Comparison of ENCODE assay signal across 8 cellular contexts in genomic region chr5:157511656-157512644, GRCh38. TPM values are rescaled to one million over a fixed set of nuclear protein-coding genes. Genes with fewer than 3 reads are reported as not detected.
A peak's percentile ranks its signal among the peaks of the same experiment; 100 is the strongest.
DNase-seq lines count a peak whose midpoint lies in the region; ATAC-seq and TF ChIP-seq lines count a peak whose summit lies in the region.

No MANE protein-coding gene starts in this region.

- H3K36me3 ChIP-seq in heart left ventricle, result peaks cover 0 to 70% (median 33%) of the 10 kb centered on the region in 9 donors
- H3K36me3 ChIP-seq in rectal smooth muscle tissue (ENCODE audit: control insufficient read depth, insufficient read depth, low read length), result peaks cover 4% of the 10 kb centered on the region

- no peak for TF ChIP-seq POLR2A in heart left ventricle (IDR thresholded peaks at IDR 0.05)

- H3K9ac ChIP-seq in rectal smooth muscle tissue (ENCODE audit: low read length), result no peak overlapping the region

- H3K4me3 ChIP-seq in heart left ventricle (peak overlapping the region in 1 of 12 donors; percentile 7), rectal smooth muscle tissue (ENCODE audit: low read length) (no peak overlapping the region)

- DNase-seq in AG09319 (ENCODE audit: extremely low read depth, low read depth), result peak; percentile 94
- peak; percentile 98 for DNase-seq in M059J (ENCODE audit: low read depth)
- peak; percentile 29 for DNase-seq in activated effector memory CD4-positive, alpha-beta T cell treated with Interleukin-2 at 50 U/mL for 16 hours
- peak; percentile 90 to 96 (median 94) for DNase-seq in heart left ventricle
- DNase-seq in HuH-7 (ENCODE audit: low spot score), result no peak
- DNase-seq in NCI-H187 treated with DMSO at 0.1 percent for 48 hours (lab: John Stamatoyannopoulos, UW), result no peak
- DNase-seq in activated gamma-delta T cell (lab: John Stamatoyannopoulos, UW), result no peak

- H3K9me3 ChIP-seq in heart left ventricle, result no peaks in the 10 kb centered on the region

- ATAC-seq in heart left ventricle, result peak; percentile 87 to 96 (median 94)

- 24 to 48% (median 25%) methylated on average over 9 of the region's 9 CpGs for WGBS in heart left ventricle, 4 donors

- H3K27ac ChIP-seq in heart left ventricle, result peak overlapping the region in 11 of 12 donors; percentile 46 to 81 (median 73)
- H3K27ac ChIP-seq in rectal smooth muscle tissue (ENCODE audit: low read depth, low read length), result peak overlapping the region; percentile 87

- no peak for TF ChIP-seq CTCF in AG09319 (IDR thresholded peaks at IDR 0.05; ENCODE audit: low read depth, low read length)
- no peak for TF ChIP-seq CTCF in heart left ventricle (IDR thresholded peaks at IDR 0.05)

- no peaks in the 10 kb centered on the region for H3K27me3 ChIP-seq in heart left ventricle
- no peaks in the 10 kb centered on the region for H3K27me3 ChIP-seq in rectal smooth muscle tissue (ENCODE audit: control insufficient read depth, insufficient read depth, low read length)

- peaks cover 0 to 57% (median 39%) of the 10 kb centered on the region in 12 donors for H3K4me1 ChIP-seq in heart left ventricle
- H3K4me1 ChIP-seq in rectal smooth muscle tissue (ENCODE audit: control insufficient read depth, insufficient read depth, low read length), result peaks cover 36% of the 10 kb centered on the region

- intact Hi-C loops in heart left ventricle (cut with DNase I), result loop anchor here in 8 of 10 donors (2.0 to 10.0 kb wide), 6 partner anchors 50 to 63 kb away; partner anchors contain the start of gene ADAM19 (in 2 of the 8)

RNA-seq across cellular contexts. Expression of gene NIPAL4, which starts 51.9 kb away (rescaled TPM):
- total RNA-seq in M059J (2014; rRNA removed; shearing (Covaris generic)), result 0.44 and 1.4 TPM in 2 replicates
- under 1 TPM in 3 of 9 donors, not detected in 6; 0.07 to 0.33 (median 0.12) TPM for total RNA-seq in heart left ventricle
- under 1 TPM in 1 of 2 donors, not detected in 1; 0.68 TPM for polyA plus RNA-seq in heart left ventricle

Comparison
In these comparisons a context has a peak if more than half of its experiments do, and no peak if none do; other contexts are left out.
1. DNase-seq: peak in AG09319 (single experiment), M059J (single experiment), activated effector memory CD4-positive, alpha-beta T cell treated with Interleukin-2 at 50 U/mL for 16 hours (single experiment) and heart left ventricle (5 of 5); none in HuH-7 (single experiment), NCI-H187 treated with DMSO at 0.1 percent for 48 hours (single experiment) and activated gamma-delta T cell (single experiment).